14 cellular contexts compared by ENCODE assay signal in genomic region chr2:3487432-3487831, GRCh38. TPM values are rescaled to one million over a fixed set of nuclear protein-coding genes. Genes with fewer than 3 reads are reported as not detected.
DNase-seq lines count a peak whose midpoint lies in the region; ATAC-seq and TF ChIP-seq lines count a peak whose summit lies in the region.
"Had no signal": no experiment of that assay in that cellular context is flagged by ENCODE, and none has a peak within 500 bp of the region (broad histone marks: within the 10 kb centered on the region; RNA-seq: fewer than 3 reads in every experiment).

No MANE protein-coding gene starts in this region.

- no peaks in the 10 kb centered on the region for H3K79me2 ChIP-seq in ACC112 (ENCODE audit: control insufficient read depth, insufficient read depth, low read length, unreplicated experiment)

- H3K4me1 ChIP-seq in ACC112 (ENCODE audit: control insufficient read depth, insufficient read depth, low read length, unreplicated experiment) (peaks cover 6% of the 10 kb centered on the region), Peyer's patch (peaks cover 0 to 5% (median 0%) of the 10 kb centered on the region in 4 donors)
- H3K4me1 ChIP-seq: A549, breast epithelium had no signal

- H3K36me3 ChIP-seq in ACC112 (ENCODE audit: insufficient read depth, low read length) (no peaks in the 10 kb centered on the region), Peyer's patch (no peaks in the 10 kb centered on the region)
- H3K36me3 ChIP-seq: breast epithelium had no signal

- intact Hi-C loops in cardiac septum (cut with DNase I) = no loop called here
- intact Hi-C loops in posterior vena cava (cut with DNase I) = no loop called here

- no peaks in the 10 kb centered on the region for H3K9me3 ChIP-seq in Peyer's patch
- H3K9me3 ChIP-seq: A549 had no signal

- DNase-seq in Peyer's patch (peak in 2 of 3 donors; percentile 33 to 41), cardiac septum (ENCODE audit: low spot score) (peak; percentile 73), posterior vena cava (ENCODE audit: low spot score) (peak; percentile 67), HCEC 1CT (no peak)
- no peak for DNase-seq in activated CD8-positive, alpha-beta memory T cell treated with anti-CD3 and anti-CD28 coated beads, Interleukin-2, amount 50 U/mL, for 4 hours
- DNase-seq: activated CD8-positive, alpha-beta T cell treated with anti-CD3 and anti-CD28 coated beads for 36 hours; GOT3; NCI-H1105 treated with DMSO at 0.1 percent for 48 hours; T1000 had no signal

- no peaks in the 10 kb centered on the region for H3K27me3 ChIP-seq in ACC112 (ENCODE audit: insufficient read depth, low read length)
- H3K27me3 ChIP-seq in Peyer's patch = no peaks in the 10 kb centered on the region
- H3K27me3 ChIP-seq: breast epithelium had no signal

- H3K27ac ChIP-seq in ACC112 (ENCODE audit: low read depth, low read length) = peak overlapping the region; percentile 39; the same call in 1 of the 2 replicates
- H3K27ac ChIP-seq in Peyer's patch = no peak overlapping the region
- H3K27ac ChIP-seq: A549 had no signal

- no peak overlapping the region for H2AFZ ChIP-seq in ACC112 (ENCODE audit: low read length, unreplicated experiment)

- ATAC-seq in HG03432 (IDR thresholded peaks at IDR 0.05; ENCODE audit: unreplicated experiment) = no peak
- ATAC-seq in GM21360 (IDR thresholded peaks at IDR 0.05; ENCODE audit: unreplicated experiment) = no peak
- ATAC-seq: A549; activated CD8-positive, alpha-beta T cell treated with anti-CD3 and anti-CD28 coated beads for 36 hours had no signal

- H3K4me3 ChIP-seq in ACC112 (ENCODE audit: low read depth, low read length) = no peak overlapping the region
- no peak overlapping the region for H3K4me3 ChIP-seq in Peyer's patch
- H3K4me3 ChIP-seq: A549, breast epithelium had no signal

- TF ChIP-seq CTCF in Peyer's patch (IDR thresholded peaks at IDR 0.05) = no peak

- TF ChIP-seq POLR2A in Peyer's patch (IDR thresholded peaks at IDR 0.05) = no peak

RNA-seq across cellular contexts. Expression of gene ADI1, which starts 31.9 kb away (rescaled TPM):
- 100 to 1,000 TPM in 1 of 4 donors, 10 to 100 TPM in 3; 43.7 to 207 (median 71.0) TPM for total RNA-seq in Peyer's patch
- total RNA-seq in cardiac septum = 135 TPM
- total RNA-seq in posterior vena cava = 10 to 100 TPM; 29.5 to 43.2 TPM

Comparison
In these comparisons a context has a peak if more than half of its experiments do, and no peak if none do; other contexts are left out.
1. DNase-seq: peak in Peyer's patch (2 of 3), cardiac septum (single experiment) and posterior vena cava (single experiment); none in HCEC 1CT (single experiment) and activated CD8-positive, alpha-beta memory T cell treated with anti-CD3 and anti-CD28 coated beads, Interleukin-2, amount 50 U/mL, for 4 hours (single experiment).